In the genomic region with DNA sequence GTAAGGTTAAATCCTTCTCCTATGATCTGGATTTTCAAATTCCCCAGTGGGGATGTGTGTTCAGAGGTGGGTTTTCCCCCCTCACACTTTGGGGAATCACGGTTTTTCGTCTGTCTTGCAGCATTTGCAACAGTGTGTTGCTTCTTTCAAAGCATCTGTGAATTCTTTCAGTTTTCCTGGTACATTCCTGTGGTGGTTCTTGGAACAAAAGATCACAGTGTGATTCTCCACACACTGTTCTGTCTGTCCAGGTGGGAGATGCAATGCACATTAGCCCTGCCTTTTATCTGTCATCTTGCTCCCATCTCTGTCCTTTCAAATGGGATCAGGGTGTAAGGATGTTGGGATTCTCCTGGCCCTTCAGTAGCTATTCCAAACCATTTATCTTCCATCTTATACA, we compare ENCODE assay signal across 20 cellular contexts. TPM values are rescaled to one million over a fixed set of nuclear protein-coding genes. Genes with fewer than 3 reads are reported as not detected.
DNase-seq lines count a peak whose midpoint lies in the region; ATAC-seq, FAIRE-seq and TF ChIP-seq lines count a peak whose summit lies in the region.
"Had no signal": no experiment of that assay in that cellular context is flagged by ENCODE, and none has a peak within 500 bp of the region (broad histone marks: within the 10 kb centered on the region; RNA-seq: fewer than 3 reads in every experiment).

No MANE protein-coding gene starts in this region.

- peaks cover 98% of the 10 kb centered on the region for H3K36me3 Mint-ChIP-seq in activated CD4-positive, alpha-beta T cell treated with anti-CD3 and anti-CD28 coated beads, Interleukin-2, amount 10 ng/mL, durations not matched to agents 24 days and 14 days (ENCODE audit: low read depth)
- peaks cover 94% of the 10 kb centered on the region for H3K36me3 Mint-ChIP-seq in activated naive CD8-positive, alpha-beta T cell treated with anti-CD3 and anti-CD28 coated beads, Interleukin-2, amount 50 U/mL, for 24 hours (ENCODE audit: low read depth)
- H3K36me3 Mint-ChIP-seq in WTC11 = peaks cover 48% of the 10 kb centered on the region

- no peaks in the 10 kb centered on the region for H4K20me1 ChIP-seq in Karpas-422 (ENCODE audit: insufficient read depth, low read depth, low read length)

- peak overlapping the region; percentile 8 for H3K4me3 Mint-ChIP-seq in activated CD4-positive, alpha-beta T cell treated with anti-CD3 and anti-CD28 coated beads, Interleukin-2, amount 10 ng/mL, durations not matched to agents 24 days and 14 days
- no peak overlapping the region for H3K4me3 Mint-ChIP-seq in activated naive CD8-positive, alpha-beta T cell treated with anti-CD3 and anti-CD28 coated beads, Interleukin-2, amount 50 U/mL, for 24 hours
- H3K4me3 Mint-ChIP-seq in WTC11 = no peak overlapping the region
- H3K4me3 Mint-ChIP-seq: CD8-positive, alpha-beta memory T cell had no signal

- H3K9me3 Mint-ChIP-seq in activated CD4-positive, alpha-beta T cell treated with anti-CD3 and anti-CD28 coated beads, Interleukin-2, amount 10 ng/mL, durations not matched to agents 24 days and 14 days = peaks cover 35% of the 10 kb centered on the region
- H3K9me3 Mint-ChIP-seq in activated naive CD8-positive, alpha-beta T cell treated with anti-CD3 and anti-CD28 coated beads, Interleukin-2, amount 50 U/mL, for 24 hours = peaks cover 22% of the 10 kb centered on the region
- peaks cover 22% of the 10 kb centered on the region for H3K9me3 Mint-ChIP-seq in WTC11

- no peaks in the 10 kb centered on the region for H3K27me3 ChIP-seq in Karpas-422 (ENCODE audit: low read length)
- H3K27me3 ChIP-seq: BLaER1 had no signal

- peaks cover 56% of the 10 kb centered on the region for H3K79me2 ChIP-seq in Karpas-422 (ENCODE audit: low read length)

- no peaks in the 10 kb centered on the region for H3K9me2 ChIP-seq in Karpas-422 (replicated peaks; ENCODE audit: insufficient read depth, low read length)

- POLR2A ChIA-PET in WTC11 (lab: Charles Lee) = no interaction called here

- no peak for TF ChIP-seq CTCF in WTC11 (IDR thresholded peaks at IDR 0.05)

- H3K27me3 Mint-ChIP-seq in activated CD4-positive, alpha-beta T cell treated with anti-CD3 and anti-CD28 coated beads, Interleukin-2, amount 10 ng/mL, durations not matched to agents 24 days and 14 days = no peaks in the 10 kb centered on the region
- H3K27me3 Mint-ChIP-seq in activated naive CD8-positive, alpha-beta T cell treated with anti-CD3 and anti-CD28 coated beads, Interleukin-2, amount 50 U/mL, for 24 hours = no peaks in the 10 kb centered on the region
- no peaks in the 10 kb centered on the region for H3K27me3 Mint-ChIP-seq in WTC11 (ENCODE audit: low read depth)
- H3K27me3 Mint-ChIP-seq: CD8-positive, alpha-beta memory T cell had no signal

- no peak overlapping the region for H3K27ac ChIP-seq in Karpas-422 (ENCODE audit: low read length)
- H3K27ac ChIP-seq: BLaER1 had no signal

- H2AFZ ChIP-seq in Karpas-422 (ENCODE audit: low read length) = no peak overlapping the region

- H3K4me2 ChIP-seq in Karpas-422 (ENCODE audit: low read depth, low read length, poor library complexity, severe bottlenecking) = no peak overlapping the region
- H3K4me2 ChIP-seq: BLaER1 had no signal

- H3K36me3 ChIP-seq in Karpas-422 (ENCODE audit: insufficient read depth, low read length) = peaks cover 50% of the 10 kb centered on the region

- H3K4me1 Mint-ChIP-seq in activated CD4-positive, alpha-beta T cell treated with anti-CD3 and anti-CD28 coated beads, Interleukin-2, amount 10 ng/mL, durations not matched to agents 24 days and 14 days = peaks cover 69% of the 10 kb centered on the region
- H3K4me1 Mint-ChIP-seq in activated naive CD8-positive, alpha-beta T cell treated with anti-CD3 and anti-CD28 coated beads, Interleukin-2, amount 50 U/mL, for 24 hours = peaks cover 92% of the 10 kb centered on the region
- H3K4me1 Mint-ChIP-seq in WTC11 = peaks cover 29% of the 10 kb centered on the region

- peak overlapping the region; percentile 89 for H3K27ac Mint-ChIP-seq in activated CD4-positive, alpha-beta T cell treated with anti-CD3 and anti-CD28 coated beads, Interleukin-2, amount 10 ng/mL, durations not matched to agents 24 days and 14 days
- peak overlapping the region; percentile 95 for H3K27ac Mint-ChIP-seq in activated naive CD8-positive, alpha-beta T cell treated with anti-CD3 and anti-CD28 coated beads, Interleukin-2, amount 50 U/mL, for 24 hours
- H3K27ac Mint-ChIP-seq in WTC11 = no peak overlapping the region

- peak; percentile 31 for FAIRE-seq in GM12891 (lab: Jason Lieb, UNC)
- FAIRE-seq: K562 had no signal

- H3K9me3 ChIP-seq in Karpas-422 (ENCODE audit: low read length) = no peaks in the 10 kb centered on the region

- intact Hi-C loops in activated CD4-positive, alpha-beta T cell treated with anti-CD3 and anti-CD28 coated beads, Interleukin-2, amount 10 ng/mL, durations not matched to agents 24 days and 14 days (cut with micrococcal nuclease) = no loop called here

- CTCF ChIA-PET in WTC11 (lab: Charles Lee) = no interaction called here

- H3K4me1 ChIP-seq in Karpas-422 (ENCODE audit: low read length) = no peaks in the 10 kb centered on the region

- DNase-seq in activated CD4-positive, alpha-beta T cell treated with anti-CD3 and anti-CD28 coated beads, Interleukin-2, amount 10 ng/mL, durations not matched to agents 24 days and 14 days = no peak
- no peak for DNase-seq in activated CD4-positive, alpha-beta T cell treated with anti-CD3 and anti-CD28 coated beads for 1 hour
- DNase-seq in GM12891 (ENCODE audit: insufficient read length, low spot score) (no peak), iris pigment epithelial cell (ENCODE audit: low read depth) (peak; percentile 62), Karpas-422 (no peak), WTC11 (ENCODE audit: low spot score) (no peak)
- no peak for DNase-seq in activated naive CD8-positive, alpha-beta T cell treated with anti-CD3 and anti-CD28 coated beads, Interleukin-2, amount 50 U/mL, for 24 hours
- DNase-seq: 8988T; CD8-positive, alpha-beta memory T cell; DND-41; GDM1; NCI-H1092; NCI-H2227 treated with DMSO at 0.1 percent for 48 hours; NCI-H524 treated with DMSO at 0.1 percent for 48 hours; NK-92 treated with Interleukin-12 subunit alpha and Interleukin-12 subunit beta, amount 100 ng/mL, for 24 hours; OCI-M1; RPMI8226 had no signal

- no peak overlapping the region for H3K4me3 ChIP-seq in Karpas-422 (ENCODE audit: low read length)
- H3K4me3 ChIP-seq: BLaER1, K562 had no signal

- no peak for TF ChIP-seq POLR2A in GM12891 (IDR thresholded peaks at IDR 0.05; ENCODE audit: low read depth, low read length)

- no peak overlapping the region for H3K9ac ChIP-seq in Karpas-422 (ENCODE audit: low read length)
- H3K9ac ChIP-seq: BLaER1 had no signal

- ATAC-seq in activated naive CD8-positive, alpha-beta T cell treated with anti-CD3 and anti-CD28 coated beads, Interleukin-2, amount 50 U/mL, for 24 hours = no peak
- ATAC-seq in GM18868 (IDR thresholded peaks at IDR 0.05; ENCODE audit: unreplicated experiment) (no peak), WTC11 (no peak)
- ATAC-seq: K562 had no signal

TF ChIP-seq in GM12891, 5 proteins besides CTCF, POLR2A, EP300 and RAD21:
- TF ChIP-seq PAX5 (IDR thresholded peaks at IDR 0.05; ENCODE audit: insufficient read depth, low read length, severe bottlenecking) = no peak
- no peak for TF ChIP-seq POLR2AphosphoS5 (IDR thresholded peaks at IDR 0.05; ENCODE audit: low read depth, low read length)
- no peak for TF ChIP-seq SPI1 (IDR thresholded peaks at IDR 0.05; ENCODE audit: low read depth, low read length)
- no peak for TF ChIP-seq POU2F2 (IDR thresholded peaks at IDR 0.05; ENCODE audit: low read depth, low read length)
- TF ChIP-seq TAF1 (IDR thresholded peaks at IDR 0.05; ENCODE audit: low read depth, low read length) = no peak

TF ChIP-seq in WTC11, 78 proteins besides CTCF, POLR2A, EP300 and RAD21 (continues in another document):
- TF ChIP-seq NFYB (CRISPR knock-in tag; conservative IDR thresholded peaks at IDR 0.05; ENCODE audit: low read depth) (no peak), MYBL2 (CRISPR knock-in tag; IDR thresholded peaks at IDR 0.05) (no peak), SMAD4 (CRISPR knock-in tag; IDR thresholded peaks at IDR 0.05) (no peak), SOX15 (CRISPR knock-in tag; IDR thresholded peaks at IDR 0.05) (no peak), ZNF396 (CRISPR knock-in tag; IDR thresholded peaks at IDR 0.05; ENCODE audit: borderline replicate concordance) (no peak), OVOL2 (CRISPR knock-in tag; IDR thresholded peaks at IDR 0.05; ENCODE audit: borderline replicate concordance) (no peak), TP53 (CRISPR knock-in tag; IDR thresholded peaks at IDR 0.05) (no peak)
- TF ChIP-seq, protein P1, sequence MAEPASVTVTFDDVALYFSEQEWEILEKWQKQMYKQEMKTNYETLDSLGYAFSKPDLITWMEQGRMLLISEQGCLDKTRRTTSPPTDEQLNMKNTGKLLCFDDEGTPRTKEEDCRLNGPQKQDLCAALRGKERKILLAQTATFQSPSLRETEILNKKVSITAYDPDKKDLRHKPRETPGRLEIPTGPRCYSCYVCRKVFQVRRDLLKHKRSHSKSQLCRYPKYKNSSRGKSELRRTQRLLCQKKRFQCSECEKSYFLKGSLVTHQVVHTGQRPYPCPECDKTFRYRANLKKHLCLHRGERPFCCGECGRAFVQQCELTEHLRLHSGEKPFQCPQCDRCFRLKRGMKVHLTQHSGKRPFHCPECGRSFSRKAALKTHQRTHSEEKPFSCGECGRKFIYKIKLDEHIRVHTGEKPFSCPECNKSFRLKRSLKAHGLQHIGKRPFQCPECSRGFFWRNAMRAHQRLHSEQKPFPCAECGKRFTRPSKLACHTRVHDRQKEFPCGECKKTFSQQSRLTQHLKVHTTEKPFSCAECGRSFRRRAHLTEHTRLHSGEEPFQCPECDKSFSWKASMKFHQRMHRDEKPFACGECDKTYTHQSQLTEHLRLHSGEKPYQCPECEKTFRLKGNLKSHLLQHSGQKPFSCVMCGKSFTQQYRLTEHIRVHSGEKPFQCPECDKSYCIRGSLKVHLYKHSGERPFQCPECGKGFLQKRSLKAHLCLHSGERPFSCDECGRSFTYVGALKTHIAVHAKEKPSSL (CRISPR knock-in tag; conservative IDR thresholded peaks at IDR 0.05) = no peak

RNA-seq across cellular contexts. Expression of a gene that starts 11.8 kb away (rescaled TPM):
- 146 and 151 TPM in 2 replicates for total RNA-seq in activated CD4-positive, alpha-beta T cell treated with anti-CD3 and anti-CD28 coated beads, Interleukin-2, amount 10 ng/mL, durations not matched to agents 24 days and 14 days
- 27.3 TPM for polyA plus RNA-seq in GM12891 (2012; ENCODE audit: low read depth, missing spikeins)
- total RNA-seq in Karpas-422 (2014; rRNA removed; shearing (Covaris generic); ENCODE audit: low replicate concordance) = 48.9 and 53.0 TPM in 2 replicates
- 32.2 to 43.0 TPM (median 37.4 TPM) in 3 replicates for total RNA-seq in WTC11 (2021)
